In the genomic region with DNA sequence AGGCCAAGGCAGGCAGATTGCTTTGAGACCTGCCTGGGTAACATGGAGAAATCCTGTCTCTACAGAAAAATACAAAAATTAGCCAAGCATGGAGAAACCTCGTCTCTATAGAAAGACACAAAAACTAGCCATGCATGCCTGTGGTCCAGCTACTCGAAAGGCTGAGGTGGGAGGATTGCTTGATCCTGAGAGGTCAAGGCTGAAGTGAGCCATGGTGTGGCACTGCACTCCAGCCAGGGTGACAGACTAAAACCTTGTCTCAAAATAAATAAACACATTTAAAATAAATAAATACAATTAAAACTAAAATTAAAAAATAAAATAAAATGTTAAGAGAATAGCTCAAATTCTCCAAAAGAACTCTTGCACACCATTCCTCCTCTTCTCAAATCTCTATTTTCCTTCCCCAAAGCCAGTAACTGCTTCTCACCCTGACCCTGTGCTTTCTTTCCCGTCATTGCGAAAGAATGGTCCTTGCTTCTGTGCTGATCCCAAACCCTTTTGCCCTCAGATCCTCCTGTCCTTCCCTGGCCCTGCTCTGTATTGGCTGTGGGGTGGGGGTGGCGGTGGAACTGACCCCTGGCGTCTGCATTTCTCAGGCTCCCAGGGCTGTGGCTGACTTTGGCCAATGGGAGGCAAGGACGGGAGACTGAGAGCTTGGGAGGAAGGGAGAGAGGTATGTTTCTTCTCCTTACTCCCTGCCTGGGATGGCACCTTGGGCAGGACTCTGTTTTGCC, we compare ENCODE assay signal across 18 cellular contexts. TPM values are rescaled to one million over a fixed set of nuclear protein-coding genes. Genes with fewer than 3 reads are reported as not detected.
A peak's percentile ranks its signal among the peaks of the same experiment; 100 is the strongest.
DNase-seq lines count a peak whose midpoint lies in the region; ATAC-seq, FAIRE-seq and TF ChIP-seq lines count a peak whose summit lies in the region.
"Had no signal": no experiment of that assay in that cellular context is flagged by ENCODE, and none has a peak within 500 bp of the region (broad histone marks: within the 10 kb centered on the region; RNA-seq: fewer than 3 reads in every experiment).

No MANE protein-coding gene starts in this region.

- no peak overlapping the region for H3K27ac Mint-ChIP-seq in endodermal cell
- H3K27ac Mint-ChIP-seq in neural progenitor cell, result no peak overlapping the region

- H3K27ac ChIP-seq in endodermal cell (ENCODE audit: low read depth, low read length) (no peak overlapping the region), neural progenitor cell (no peak overlapping the region), body of pancreas (no peak overlapping the region)
- H3K27ac ChIP-seq: sigmoid colon, suprapubic skin had no signal

- peak; percentile 59 for TF ChIP-seq POLR2A in GM12892 (IDR thresholded peaks at IDR 0.05; ENCODE audit: low read depth, low read length)
- no peak for TF ChIP-seq POLR2A in NB4 (IDR thresholded peaks at IDR 0.05; ENCODE audit: extremely low read depth, insufficient read length)
- TF ChIP-seq POLR2A in body of pancreas (IDR thresholded peaks at IDR 0.05), result no peak

- H3K36me3 ChIP-seq in endodermal cell (ENCODE audit: control insufficient read depth, insufficient read depth, low read length) (no peaks in the 10 kb centered on the region), neural progenitor cell (no peaks in the 10 kb centered on the region), body of pancreas (replicated peaks in 1 of 2; ENCODE audit: insufficient read depth in 1 of 2, low read depth in 2 of 2) (no peaks in the 10 kb centered on the region)
- H3K36me3 ChIP-seq: sigmoid colon had no signal

- H3F3A ChIP-seq in neural progenitor cell (ENCODE audit: low read depth), result no peaks in the 10 kb centered on the region

- H3K36me3 Mint-ChIP-seq in endodermal cell (ENCODE audit: low read depth), result no peaks in the 10 kb centered on the region
- no peaks in the 10 kb centered on the region for H3K36me3 Mint-ChIP-seq in neural progenitor cell

- no peaks in the 10 kb centered on the region for H4K20me1 ChIP-seq in neural progenitor cell (ENCODE audit: low read depth)

- FAIRE-seq in GM12892 (lab: Jason Lieb, UNC), result no peak

- H3K79me2 ChIP-seq in neural progenitor cell (ENCODE audit: low read depth), result no peaks in the 10 kb centered on the region

- H3K4me3 ChIP-seq in NB4 (ENCODE audit: low read depth, low read length) (peak overlapping the region; percentile 13), endodermal cell (ENCODE audit: low read length) (no peak overlapping the region), neural progenitor cell (no peak overlapping the region), body of pancreas (no peak overlapping the region)
- H3K4me3 ChIP-seq: heart right ventricle, sigmoid colon, suprapubic skin had no signal

- peak overlapping the region; percentile 63 for H2AFZ ChIP-seq in neural progenitor cell (replicated peaks)

- no peak for TF ChIP-seq CTCF in NB4 (IDR thresholded peaks at IDR 0.05; ENCODE audit: low read depth, low read length)
- TF ChIP-seq CTCF in endodermal cell (conservative IDR thresholded peaks at IDR 0.05), result no peak
- TF ChIP-seq CTCF in neural progenitor cell (IDR thresholded peaks at IDR 0.05), result no peak
- TF ChIP-seq CTCF in body of pancreas (IDR thresholded peaks at IDR 0.05), result no peak

- H3K27me3 ChIP-seq in endodermal cell (ENCODE audit: control insufficient read depth, insufficient read depth, low read length, poor library complexity, severe bottlenecking), result no peaks in the 10 kb centered on the region
- H3K27me3 ChIP-seq in neural progenitor cell, result no peaks in the 10 kb centered on the region
- H3K27me3 ChIP-seq in body of pancreas, result no peaks in the 10 kb centered on the region
- H3K27me3 ChIP-seq: heart right ventricle, sigmoid colon, suprapubic skin had no signal

- no peak for DNase-seq in GM12892 (ENCODE audit: insufficient read length)
- peak; percentile 39 for DNase-seq in NB4 (ENCODE audit: low read depth)
- peak; percentile 88 for DNase-seq in endodermal cell
- DNase-seq in neural progenitor cell (ENCODE audit: low spot score), result peak; percentile 10
- DNase-seq in body of pancreas, result no peak
- no peak for DNase-seq in T-helper 2 cell
- DNase-seq in effector CD8-positive, alpha-beta T cell (lab: John Stamatoyannopoulos, UW), result no peak
- DNase-seq: activated naive CD4-positive, alpha-beta T cell; DMS79 treated with DMSO at 0.1 percent for 48 hours; heart right ventricle; KG1; kidney glomerular epithelial cell; midbrain; NCI-H1417; occipital lobe; sigmoid colon; stimulated activated CD4-positive, alpha-beta T cell treated with anti-CD3 and anti-CD28 coated beads, Interleukin-1b, Interleukin-23, amount 100 ng/mL, for 48 hours had no signal

- no peak overlapping the region for H3K4me3 Mint-ChIP-seq in endodermal cell
- H3K4me3 Mint-ChIP-seq in neural progenitor cell, result no peak overlapping the region

- H3K9me3 ChIP-seq in endodermal cell (ENCODE audit: control insufficient read depth, low read length), result no peaks in the 10 kb centered on the region
- H3K9me3 ChIP-seq in neural progenitor cell (ENCODE audit: low read depth), result no peaks in the 10 kb centered on the region
- no peaks in the 10 kb centered on the region for H3K9me3 ChIP-seq in body of pancreas
- H3K9me3 ChIP-seq: heart right ventricle, sigmoid colon, suprapubic skin had no signal

- H3K9me3 Mint-ChIP-seq in endodermal cell (peaks cover 4% of the 10 kb centered on the region), neural progenitor cell (no peaks in the 10 kb centered on the region)

- no peak for ATAC-seq in body of pancreas

- 66 to 93% methylated on average over 2 to 6 of the region's 7 CpGs for WGBS in endodermal cell (ENCODE audit: insufficient coverage in 1 of 2, insufficient read length in 1 of 2), 2 experiments
- 33 to 40% methylated on average over 7 of the region's 7 CpGs for whole genome bisulfite sequencing in body of pancreas, 2 donors

- no peak overlapping the region for H3K4me2 ChIP-seq in neural progenitor cell

- intact Hi-C loops in body of pancreas (cut with DNase I), result no loop called here

- H3K9ac ChIP-seq in endodermal cell (ENCODE audit: extremely low read depth, low read length, poor library complexity, severe bottlenecking) (no peak overlapping the region), neural progenitor cell (no peak overlapping the region)

- H3K4me1 Mint-ChIP-seq in endodermal cell (peaks cover 4% of the 10 kb centered on the region), neural progenitor cell (peaks cover 7% of the 10 kb centered on the region)

- peaks cover 2% of the 10 kb centered on the region for H3K27me3 Mint-ChIP-seq in endodermal cell (ENCODE audit: insufficient read depth)
- H3K27me3 Mint-ChIP-seq in neural progenitor cell (ENCODE audit: insufficient read depth, low read depth), result peaks cover 2% of the 10 kb centered on the region

- H3K4me1 ChIP-seq in endodermal cell (ENCODE audit: control insufficient read depth, insufficient read depth, low read length), result no peaks in the 10 kb centered on the region
- H3K4me1 ChIP-seq in neural progenitor cell, result no peaks in the 10 kb centered on the region
- no peaks in the 10 kb centered on the region for H3K4me1 ChIP-seq in body of pancreas
- H3K4me1 ChIP-seq: sigmoid colon, suprapubic skin had no signal

RNA-seq across cellular contexts. Expression of a gene that starts 12.4 kb away (rescaled TPM):
- 2,084 TPM for polyA plus RNA-seq in GM12892 (2012; ENCODE audit: missing spikeins)
- not detected for total RNA-seq in endodermal cell
- not detected for polyA plus RNA-seq in endodermal cell (2013, experiment 1 of 2)
- not detected for polyA plus RNA-seq in endodermal cell (2013, experiment 2 of 2)
- total RNA-seq in neural progenitor cell (ENCODE audit: low replicate concordance), result not detected in 2 replicates
- total RNA-seq in body of pancreas, result 10 to 100 TPM; 52.7 to 55.7 TPM

RNA-seq across cellular contexts. Expression of a gene that starts 23.7 kb away (rescaled TPM):
- polyA plus RNA-seq in GM12892 (2012; ENCODE audit: missing spikeins), result 33.9 TPM
- 10 to 100 TPM; 41.2 to 46.5 TPM for total RNA-seq in endodermal cell
- 43.3 TPM for polyA plus RNA-seq in endodermal cell (2013, experiment 1 of 2)
- 46.1 TPM for polyA plus RNA-seq in endodermal cell (2013, experiment 2 of 2)
- 35.7 and 56.0 TPM in 2 replicates for total RNA-seq in neural progenitor cell (ENCODE audit: low replicate concordance)
- total RNA-seq in body of pancreas, result 10 to 100 TPM; 12.2 to 17.1 TPM

Comparison
In these comparisons a context has a peak if more than half of its experiments do, and no peak if none do; other contexts are left out.
1. DNase-seq: peak in NB4 (single experiment), endodermal cell (single experiment) and neural progenitor cell (single experiment); none in GM12892 (single experiment), body of pancreas (0 of 4), T-helper 2 cell (0 of 5) and effector CD8-positive, alpha-beta T cell (single experiment).
2. RNA of a gene that starts 12.4 kb away (total RNA-seq): 52.7 to 55.7 TPM in body of pancreas; not detected in endodermal cell and not detected in neural progenitor cell; every median in the first group is over 10 times any median in the second.